Comparison of ENCODE assay signal across 18 cellular contexts in the genomic region with DNA sequence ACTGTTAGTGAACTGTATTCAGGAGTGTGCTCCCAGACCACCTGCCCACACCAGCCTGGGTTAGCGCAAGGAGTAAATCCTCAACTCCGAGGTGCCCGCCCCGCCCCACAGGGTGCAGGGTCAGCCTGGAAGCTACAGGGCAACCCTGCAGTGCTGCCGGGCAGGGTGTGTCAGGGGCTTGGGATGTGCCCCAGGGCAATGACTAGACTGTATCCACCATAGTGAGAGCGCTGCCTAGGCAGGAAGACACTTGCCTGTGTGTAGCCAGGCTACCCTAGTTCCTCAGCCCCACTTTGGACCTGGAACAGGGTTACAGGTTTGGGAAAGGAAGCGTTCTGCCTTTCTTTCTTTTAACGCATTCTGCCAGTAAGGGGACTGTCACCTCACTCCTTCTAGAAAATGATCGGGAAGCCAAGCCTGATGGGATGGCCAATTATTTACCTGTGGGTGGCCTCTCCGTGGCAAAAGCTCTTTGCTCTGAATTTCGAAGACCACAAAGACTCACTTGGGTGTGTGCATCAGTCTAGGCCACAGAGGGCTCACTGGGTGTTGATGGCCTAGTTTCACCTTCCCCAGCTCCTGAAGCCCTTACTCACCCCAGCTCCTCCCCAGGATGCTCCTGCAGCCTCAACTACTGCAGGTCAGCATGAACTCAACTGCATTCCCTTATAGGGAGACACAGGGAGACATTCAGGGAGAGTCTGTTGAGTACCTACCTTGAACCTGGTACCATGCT.
A peak's percentile ranks its signal among the peaks of the same experiment; 100 is the strongest.
DNase-seq lines count a peak whose midpoint lies in the region; ATAC-seq and TF ChIP-seq lines count a peak whose summit lies in the region.
"Had no signal": no experiment of that assay in that cellular context is flagged by ENCODE, and none has a peak within 500 bp of the region (broad histone marks: within the 10 kb centered on the region; RNA-seq: fewer than 3 reads in every experiment).

No MANE protein-coding gene starts in this region.

- no peaks in the 10 kb centered on the region for H4K20me1 ChIP-seq in H9 (ENCODE audit: control insufficient read depth, insufficient read depth, insufficient read length)

- H3K79me2 ChIP-seq in H9 (ENCODE audit: insufficient read depth, low read length): no peaks in the 10 kb centered on the region

- no CpG with 5 or more reads among the region's 11 CpGs for WGBS in H9 (ENCODE audit: extremely low coverage, insufficient read length, low lambda C conversion rate)

- no peak overlapping the region for H3K14ac ChIP-seq in H9 (ENCODE audit: insufficient read depth, low read length)

- peaks cover 17% of the 10 kb centered on the region for H3K4me1 ChIP-seq in H9 (ENCODE audit: insufficient read depth, low read length)
- H3K4me1 ChIP-seq: Caco-2, HAP-1, Peyer's patch had no signal

- no peak overlapping the region for H4K91ac ChIP-seq in H9 (ENCODE audit: insufficient read length, low read depth, low read length)

- H2AFZ ChIP-seq in H9 (ENCODE audit: low read length): no peak overlapping the region

- H3K9me3 ChIP-seq in H9 (ENCODE audit: control insufficient read depth, low read depth, low read length): no peaks in the 10 kb centered on the region
- H3K9me3 ChIP-seq: BLaER1, Caco-2, HAP-1, Peyer's patch had no signal

- no peak overlapping the region for H3K9ac ChIP-seq in H9 (ENCODE audit: extremely low read depth, insufficient read length, low read length)
- H3K9ac ChIP-seq: BLaER1 had no signal

- TF ChIP-seq CTCF in H9 (conservative IDR thresholded peaks at IDR 0.05): no peak
- no peak for TF ChIP-seq CTCF in progenitor cell of endocrine pancreas (IDR thresholded peaks at IDR 0.05; ENCODE audit: unreplicated experiment)
- TF ChIP-seq CTCF in endothelial cell (IDR thresholded peaks at IDR 0.05; ENCODE audit: unreplicated experiment): no peak

- no peak overlapping the region for H3K4me2 ChIP-seq in H9 (ENCODE audit: insufficient read depth, insufficient read length, low read length)
- H3K4me2 ChIP-seq: BLaER1 had no signal

- H2BK5ac ChIP-seq in H9 (ENCODE audit: insufficient read length, low read length): no peak overlapping the region

- H3K9me3 Mint-ChIP-seq in T-helper 2 cell treated with Interferon-gamma antibody and Interleukin-4, amounts not matched to agents 5 μg/mL and 100 μg/mL, for 36 hours: no peaks in the 10 kb centered on the region
- H3K9me3 Mint-ChIP-seq in H9: no peaks in the 10 kb centered on the region
- H3K9me3 Mint-ChIP-seq in central memory CD8-positive, alpha-beta T cell: no peaks in the 10 kb centered on the region
- H3K9me3 Mint-ChIP-seq in progenitor cell of endocrine pancreas (ENCODE audit: low read depth): no peaks in the 10 kb centered on the region
- no peaks in the 10 kb centered on the region for H3K9me3 Mint-ChIP-seq in endothelial cell (ENCODE audit: unreplicated experiment)

- H3K79me1 ChIP-seq in H9 (ENCODE audit: insufficient read depth, low read depth, low read length, poor library complexity, severe bottlenecking): no peaks in the 10 kb centered on the region

- no peak overlapping the region for H3K23ac ChIP-seq in H9 (ENCODE audit: insufficient read length, low read depth, low read length)

- no peak for ATAC-seq in central memory CD8-positive, alpha-beta T cell (replicated peaks; ENCODE audit: extremely low read depth, poor library complexity, severe bottlenecking)
- ATAC-seq in HG03280 (IDR thresholded peaks at IDR 0.05; ENCODE audit: unreplicated experiment): no peak

- H3K4me3 Mint-ChIP-seq in T-helper 2 cell treated with Interferon-gamma antibody and Interleukin-4, amounts not matched to agents 5 μg/mL and 100 μg/mL, for 36 hours: no peak overlapping the region
- H3K4me3 Mint-ChIP-seq in H9 (no peak overlapping the region), progenitor cell of endocrine pancreas (ENCODE audit: low read depth) (no peak overlapping the region), endothelial cell (ENCODE audit: unreplicated experiment) (no peak overlapping the region)
- H3K4me3 Mint-ChIP-seq in central memory CD8-positive, alpha-beta T cell: no peak overlapping the region

- H3K27ac ChIP-seq in H9 (ENCODE audit: insufficient read length, low read depth, low read length) (no peak overlapping the region), substantia nigra (ENCODE audit: low read depth, low read length, poor library complexity, severe bottlenecking) (no peak overlapping the region)
- H3K27ac ChIP-seq: 22Rv1, BLaER1, Peyer's patch had no signal

- no peak overlapping the region for H2BK12ac ChIP-seq in H9 (ENCODE audit: insufficient read length, low read depth, low read length)

- H2BK20ac ChIP-seq in H9 (ENCODE audit: low read depth, low read length, poor library complexity, severe bottlenecking): no peak overlapping the region

- no peak overlapping the region for H2AK5ac ChIP-seq in H9 (ENCODE audit: insufficient read length, low read length)

- no peak overlapping the region for H3K18ac ChIP-seq in H9 (ENCODE audit: insufficient read length, low read depth, low read length)

- H2BK120ac ChIP-seq in H9 (ENCODE audit: low read depth, low read length, poor library complexity, severe bottlenecking): no peak overlapping the region

- no peak overlapping the region for H2BK15ac ChIP-seq in H9 (ENCODE audit: low read depth, low read length)

- no peaks in the 10 kb centered on the region for H3K27me3 Mint-ChIP-seq in T-helper 2 cell treated with Interferon-gamma antibody and Interleukin-4, amounts not matched to agents 5 μg/mL and 100 μg/mL, for 36 hours (ENCODE audit: low read depth)
- H3K27me3 Mint-ChIP-seq in H9 (ENCODE audit: low read depth) (no peaks in the 10 kb centered on the region), progenitor cell of endocrine pancreas (no peaks in the 10 kb centered on the region), endothelial cell (ENCODE audit: unreplicated experiment) (no peaks in the 10 kb centered on the region)
- no peaks in the 10 kb centered on the region for H3K27me3 Mint-ChIP-seq in central memory CD8-positive, alpha-beta T cell

- no peak overlapping the region for H4K5ac ChIP-seq in H9 (ENCODE audit: insufficient read length, low read depth, low read length)

- no peak overlapping the region for H3K56ac ChIP-seq in H9 (ENCODE audit: insufficient read length, low read depth, low read length)

- H3K23me2 ChIP-seq in H9 (ENCODE audit: insufficient read length, low read depth, low read length, poor library complexity, severe bottlenecking): no peaks in the 10 kb centered on the region

- no peaks in the 10 kb centered on the region for H3K27me3 ChIP-seq in H9 (ENCODE audit: insufficient read depth, low read length)
- H3K27me3 ChIP-seq: BLaER1, Peyer's patch had no signal

- H4K8ac ChIP-seq in H9 (replicated peaks; ENCODE audit: insufficient read length, low read depth, low read length): no peak overlapping the region

- no peak overlapping the region for H3T11ph ChIP-seq in H9 (ENCODE audit: low read length)

- peaks cover 2% of the 10 kb centered on the region for H3K36me3 Mint-ChIP-seq in T-helper 2 cell treated with Interferon-gamma antibody and Interleukin-4, amounts not matched to agents 5 μg/mL and 100 μg/mL, for 36 hours (ENCODE audit: low read depth)
- H3K36me3 Mint-ChIP-seq in H9 (ENCODE audit: insufficient read depth in 1 of 3, low read depth in 3 of 3) (peaks cover 2 to 11% (median 4%) of the 10 kb centered on the region in 3 experiments; a peak in 4 of 7 replicates), progenitor cell of endocrine pancreas (ENCODE audit: insufficient read depth) (peaks cover 10% of the 10 kb centered on the region), endothelial cell (ENCODE audit: low read depth, unreplicated experiment) (peaks cover 9% of the 10 kb centered on the region)
- H3K36me3 Mint-ChIP-seq in central memory CD8-positive, alpha-beta T cell (ENCODE audit: insufficient read depth): peaks cover 5% of the 10 kb centered on the region

- H3K4ac ChIP-seq in H9 (ENCODE audit: low read depth, low read length): no peak overlapping the region

- peak overlapping the region; percentile 5 for H3K27ac Mint-ChIP-seq in T-helper 2 cell treated with Interferon-gamma antibody and Interleukin-4, amounts not matched to agents 5 μg/mL and 100 μg/mL, for 36 hours
- peak overlapping the region in 2 of 3 experiments; percentile 38 to 54; a peak in 3 of 7 replicates for H3K27ac Mint-ChIP-seq in H9
- H3K27ac Mint-ChIP-seq in central memory CD8-positive, alpha-beta T cell (ENCODE audit: low read depth): peak overlapping the region; percentile 55
- H3K27ac Mint-ChIP-seq in progenitor cell of endocrine pancreas: peak overlapping the region; percentile 74
- no peak overlapping the region for H3K27ac Mint-ChIP-seq in endothelial cell (ENCODE audit: unreplicated experiment)

- no peak for DNase-seq in T-helper 2 cell treated with Interferon-gamma antibody and Interleukin-4, amounts not matched to agents 5 μg/mL and 100 μg/mL, for 36 hours (ENCODE audit: low spot score)
- DNase-seq in T-helper 2 cell (no peak), H9 (no peak), progenitor cell of endocrine pancreas (ENCODE audit: low spot score, unreplicated experiment) (no peak), endothelial cell (ENCODE audit: low spot score) (no peak), substantia nigra (lab: John Stamatoyannopoulos, UW) (no peak)
- DNase-seq in central memory CD8-positive, alpha-beta T cell (ENCODE audit: low spot score in 2 of 2): no peak
- DNase-seq: Caco-2, DMS53, NCI-H1436, NCI-H2081, NCI-H510A treated with DMSO at 0.1 percent for 48 hours, Peyer's patch, SHP77 had no signal

- peaks cover 3% of the 10 kb centered on the region for H3K4me1 Mint-ChIP-seq in T-helper 2 cell treated with Interferon-gamma antibody and Interleukin-4, amounts not matched to agents 5 μg/mL and 100 μg/mL, for 36 hours (ENCODE audit: low read depth)
- H3K4me1 Mint-ChIP-seq in H9 (peaks cover 3 to 21% of the 10 kb centered on the region in 2 experiments), progenitor cell of endocrine pancreas (ENCODE audit: low read depth) (peaks cover 2% of the 10 kb centered on the region), endothelial cell (ENCODE audit: unreplicated experiment) (peaks cover 10% of the 10 kb centered on the region)
- peaks cover 21% of the 10 kb centered on the region for H3K4me1 Mint-ChIP-seq in central memory CD8-positive, alpha-beta T cell
